In the genomic region with DNA sequence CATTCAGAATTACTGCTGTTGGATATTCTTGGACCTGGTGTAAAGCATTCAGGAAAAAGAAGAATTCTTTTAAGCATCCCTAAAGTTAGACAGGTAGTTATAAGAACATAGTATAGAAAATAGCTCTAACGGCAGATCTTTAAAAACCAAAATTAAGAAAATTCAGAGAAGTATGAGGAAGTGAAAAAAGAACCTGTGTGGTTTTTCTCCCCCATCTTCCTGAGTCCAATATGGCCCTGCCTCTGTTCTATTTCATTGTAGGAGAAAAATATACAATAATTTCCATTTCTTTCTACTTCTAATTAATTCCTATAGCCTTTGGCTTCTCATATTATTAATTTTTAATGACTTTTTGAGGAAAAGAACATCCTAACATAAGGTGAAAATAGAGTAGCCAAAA, we compare ENCODE assay signal across 16 cellular contexts. TPM values are rescaled to one million over a fixed set of nuclear protein-coding genes. Genes with fewer than 3 reads are reported as not detected.
A peak's percentile ranks its signal among the peaks of the same experiment; 100 is the strongest.
DNase-seq lines count a peak whose midpoint lies in the region; ATAC-seq and TF ChIP-seq lines count a peak whose summit lies in the region.
"Had no signal": no experiment of that assay in that cellular context is flagged by ENCODE, and none has a peak within 500 bp of the region (broad histone marks: within the 10 kb centered on the region; RNA-seq: fewer than 3 reads in every experiment).

No MANE protein-coding gene starts in this region.

- peak overlapping the region; percentile 68 for H3K4me2 ChIP-seq in OCI-LY7 (ENCODE audit: low read length)

- peak overlapping the region; percentile 76 for H3K27ac ChIP-seq in OCI-LY7 (ENCODE audit: low read depth, low read length, poor library complexity, severe bottlenecking)

- H3K4me1 ChIP-seq in OCI-LY7 (ENCODE audit: insufficient read depth, low read length, poor library complexity, severe bottlenecking): peaks cover 63% of the 10 kb centered on the region

- H3K4me3 ChIP-seq in OCI-LY7 (ENCODE audit: low read depth, low read length, poor library complexity, severe bottlenecking): peak overlapping the region; percentile 35

- CTCF ChIA-PET in OCI-LY7 (lab: Charles Lee; ENCODE audit: unreplicated experiment): no interaction called here

- H3K27me3 Mint-ChIP-seq in T-helper 17 cell: peaks cover 27% of the 10 kb centered on the region

- H3K4me3 Mint-ChIP-seq in T-helper 17 cell: no peak overlapping the region

- peak; percentile 42 for DNase-seq in OCI-LY7 (ENCODE audit: low spot score)
- no peak for DNase-seq in NCI-H1105 (lab: John Stamatoyannopoulos, UW)
- no peak for DNase-seq in NCI-H82 treated with DMSO at 0.1 percent for 48 hours (lab: John Stamatoyannopoulos, UW; ENCODE audit: unreplicated experiment)
- no peak for DNase-seq in activated CD4-positive, alpha-beta T cell treated with anti-CD3 and anti-CD28 coated beads for 48 hours
- no peak for DNase-seq in T-helper 17 cell
- DNase-seq: activated T-cell treated with anti-CD3 and anti-CD28 coated beads, Interleukin-2, amount 50 U/mL, for 48 hours; anterior cingulate cortex; dermis blood vessel endothelial cell; DMS79 treated with DMSO at 0.1 percent for 48 hours; NCI-H1694; NK-92 treated with Interleukin-12 subunit alpha and Interleukin-12 subunit beta, amount 100 ng/mL, for 24 hours; stimulated activated naive CD8-positive, alpha-beta T cell treated with anti-CD3 and anti-CD28 coated beads, Interleukin-15, Interleukin-2, amounts not matched to agents 100 U/mL and 50 U/mL, for 24 hours had no signal

- H3K27ac Mint-ChIP-seq in T-helper 17 cell: no peak overlapping the region

- no peaks in the 10 kb centered on the region for H3K36me3 ChIP-seq in OCI-LY7 (ENCODE audit: insufficient read depth, low read length)

- no peaks in the 10 kb centered on the region for H4K20me1 ChIP-seq in OCI-LY7 (ENCODE audit: insufficient read depth, low read length)

- H3K36me3 Mint-ChIP-seq in T-helper 17 cell (ENCODE audit: low read depth): no peaks in the 10 kb centered on the region

- H3K9me3 ChIP-seq in OCI-LY7 (ENCODE audit: low read length) (no peaks in the 10 kb centered on the region), T-helper 17 cell (ENCODE audit: control insufficient read depth, low read length, poor library complexity, severe bottlenecking) (no peaks in the 10 kb centered on the region)

- peak overlapping the region; percentile 74 for H2AFZ ChIP-seq in OCI-LY7 (ENCODE audit: low read length)

- no peak for TF ChIP-seq CTCF in OCI-LY7 (conservative IDR thresholded peaks at IDR 0.05; ENCODE audit: low read length)

- intact Hi-C loops in OCI-LY7 (cut with micrococcal nuclease; ENCODE audit: unreplicated experiment): loop anchor here (2.0 to 10.0 kb wide), 5 partner anchors 89 to 1035 kb away; partner anchors contain the start of genes MANEA, MMS22L, NDUFAF4 and UFL1

- POLR2A ChIA-PET in OCI-LY7 (lab: Charles Lee): interaction anchor here (0.6 to 4.9 kb wide), 9 partner anchors 11 to 898 kb away, joined by 3 to 29 read pairs (median 4); no protein-coding TSS in a partner anchor

- H3K4me1 Mint-ChIP-seq in T-helper 17 cell: no peaks in the 10 kb centered on the region

- ATAC-seq in GM18867 (IDR thresholded peaks at IDR 0.05; ENCODE audit: unreplicated experiment) (peak; percentile 39), GM21619 (IDR thresholded peaks at IDR 0.05; ENCODE audit: unreplicated experiment) (peak; percentile 37), HG03097 (IDR thresholded peaks at IDR 0.05; ENCODE audit: low FRiP score, unreplicated experiment) (peak; percentile 39), T-helper 17 cell (no peak)
- ATAC-seq: stimulated activated naive CD8-positive, alpha-beta T cell treated with anti-CD3 and anti-CD28 coated beads, Interleukin-15, Interleukin-2, amounts not matched to agents 100 U/mL and 50 U/mL, for 24 hours had no signal

- no peaks in the 10 kb centered on the region for H3K9me2 ChIP-seq in OCI-LY7 (ENCODE audit: insufficient read depth, low read length)

- BruUV-seq in OCI-LY7 (replicated peaks; lab: Mats Ljungman, UMichigan): no TSS peak

- no peaks in the 10 kb centered on the region for H3K79me2 ChIP-seq in OCI-LY7 (ENCODE audit: insufficient read depth, low read depth, low read length)

RNA-seq across cellular contexts. Expression of gene FHL5, which starts 47.1 kb away (rescaled TPM):
- total RNA-seq in OCI-LY7 (2014; rRNA removed; shearing (Covaris generic)): not detected in 2 replicates
- total RNA-seq in OCI-LY7 (2022) (not detected in 2 replicates), T-helper 17 cell (not detected)
- total RNA-seq: dermis blood vessel endothelial cell, mononuclear cell had no signal
